8 cellular contexts compared by ENCODE assay signal in genomic region chr15:62067448-62068044, GRCh38. TPM values are rescaled to one million over a fixed set of nuclear protein-coding genes. Genes with fewer than 3 reads are reported as not detected.
DNase-seq lines count a peak whose midpoint lies in the region; ATAC-seq and TF ChIP-seq lines count a peak whose summit lies in the region.

No MANE protein-coding gene starts in this region.

- H3K27ac ChIP-seq in HCT116 (ENCODE audit: low read depth, low read length) (no peak overlapping the region), thymus (ENCODE audit: low read depth) (no peak overlapping the region)

- POLR2A ChIA-PET in HCT116 (lab: Charles Lee) (no interaction called here), WTC11 (lab: Charles Lee) (interaction anchor here (1.0 to 1.1 kb wide), 2 partner anchors 9 to 21 kb away, joined by 3 read pairs; no protein-coding TSS in a partner anchor)

- H3K36me3 ChIP-seq in HCT116 (ENCODE audit: control insufficient read depth in 1 of 2, insufficient read depth in 2 of 2, low read length in 2 of 2) (no peaks in the 10 kb centered on the region), mucosa of descending colon (ENCODE audit: low read depth) (no peaks in the 10 kb centered on the region), thymus (ENCODE audit: control insufficient read depth, insufficient read depth) (no peaks in the 10 kb centered on the region)

- peak overlapping the region; percentile 50 for H3K4me2 ChIP-seq in HCT116 (ENCODE audit: low read length)

- intact Hi-C loops in CD14-positive monocyte (cut with micrococcal nuclease) (no loop called here), HCT116 (cut with micrococcal nuclease) (no loop called here), mucosa of descending colon (cut with DNase I, micrococcal nuclease) (no loop called here)

- ATAC-seq in HCT116 (no peak), WTC11 (peak; percentile 60), mucosa of descending colon (peak; percentile 58), HG03196 (IDR thresholded peaks at IDR 0.05; ENCODE audit: unreplicated experiment) (no peak)
- ATAC-seq in effector memory CD8-positive, alpha-beta T cell (replicated peaks) = peak; percentile 73

- 3% methylated on average over 62 of the region's 62 CpGs for WGBS in thymus

- H3K36me3 Mint-ChIP-seq in CD14-positive monocyte (peaks cover 0 to 7% of the 10 kb centered on the region in 2 donors), WTC11 (no peaks in the 10 kb centered on the region)
- peaks cover 5% of the 10 kb centered on the region for H3K36me3 Mint-ChIP-seq in effector memory CD8-positive, alpha-beta T cell (ENCODE audit: insufficient read depth)

- no peak for TF ChIP-seq CTCF in CD14-positive monocyte (IDR thresholded peaks at IDR 0.05)
- no peak for TF ChIP-seq CTCF in HCT116 (IDR thresholded peaks at IDR 0.05 in 2 of 3, conservative IDR thresholded peaks at IDR 0.05 in 1 of 3; ENCODE audit: borderline replicate concordance in 1 of 3, insufficient read depth in 1 of 3, low read depth in 2 of 3, low read length in 2 of 3)
- no peak for TF ChIP-seq CTCF in WTC11 (IDR thresholded peaks at IDR 0.05)
- TF ChIP-seq CTCF in mucosa of descending colon (IDR thresholded peaks at IDR 0.05) = no peak

- no peaks in the 10 kb centered on the region for H3K9me2 ChIP-seq in HCT116 (ENCODE audit: insufficient read depth)

- H3K4me1 ChIP-seq in HCT116 (ENCODE audit: control insufficient read depth in 1 of 2, insufficient read depth in 2 of 2, low read length in 2 of 2) = peaks cover 16 to 28% of the 10 kb centered on the region in 2 experiments; a peak in 3 of 4 replicates
- peaks cover 17% of the 10 kb centered on the region for H3K4me1 ChIP-seq in mucosa of descending colon (ENCODE audit: low read depth)
- H3K4me1 ChIP-seq in thymus (ENCODE audit: control insufficient read depth, insufficient read depth, low read length) = peaks cover 5% of the 10 kb centered on the region

- H3K4me3 Mint-ChIP-seq in CD14-positive monocyte (peak overlapping the region; percentile 78 to 93), WTC11 (peak overlapping the region; percentile 75)
- peak overlapping the region; percentile 92 to 93 for H3K4me3 Mint-ChIP-seq in effector memory CD8-positive, alpha-beta T cell

- peaks cover 58 to 64% (median 59%) of the 10 kb centered on the region in 3 donors for H3K27me3 Mint-ChIP-seq in CD14-positive monocyte (ENCODE audit: low read depth in 3 of 3)
- peaks cover 64% of the 10 kb centered on the region for H3K27me3 Mint-ChIP-seq in WTC11 (ENCODE audit: low read depth)
- peaks cover 15 to 19% of the 10 kb centered on the region in 2 donors for H3K27me3 Mint-ChIP-seq in effector memory CD8-positive, alpha-beta T cell

- H3K4me1 Mint-ChIP-seq in CD14-positive monocyte (peaks cover 25% of the 10 kb centered on the region), WTC11 (peaks cover 16% of the 10 kb centered on the region)
- H3K4me1 Mint-ChIP-seq in effector memory CD8-positive, alpha-beta T cell (ENCODE audit: low read depth in 2 of 2) = peaks cover 15 to 18% of the 10 kb centered on the region in 2 donors

- H3K27me3 ChIP-seq in HCT116 (ENCODE audit: insufficient read depth, low read length) = no peaks in the 10 kb centered on the region
- H3K27me3 ChIP-seq in thymus (ENCODE audit: control insufficient read depth, insufficient read depth) = peaks cover 56% of the 10 kb centered on the region

- H3K9me3 Mint-ChIP-seq in CD14-positive monocyte = peaks cover 0 to 15% (median 4%) of the 10 kb centered on the region in 7 donors
- H3K9me3 Mint-ChIP-seq in WTC11 = no peaks in the 10 kb centered on the region
- H3K9me3 Mint-ChIP-seq in effector memory CD8-positive, alpha-beta T cell = no peaks in the 10 kb centered on the region

- no peak overlapping the region for H3K9ac ChIP-seq in HCT116 (ENCODE audit: low read length)

- H3K9me3 ChIP-seq in HCT116 (ENCODE audit: control insufficient read depth in 1 of 2, insufficient read depth in 1 of 2, low read depth in 1 of 2, low read length in 2 of 2) (no peaks in the 10 kb centered on the region), mucosa of descending colon (no peaks in the 10 kb centered on the region), thymus (ENCODE audit: control insufficient read depth) (no peaks in the 10 kb centered on the region)

- no peaks in the 10 kb centered on the region for H4K20me1 ChIP-seq in HCT116 (ENCODE audit: insufficient read depth)

- no peak for TF ChIP-seq RAD21 in HCT116 (IDR thresholded peaks at IDR 0.05; ENCODE audit: low read depth)

- BruUV-seq in HCT116 (replicated peaks; lab: Mats Ljungman, UMichigan) = no TSS peak

- RAD21 ChIA-PET in HCT116 (lab: Charles Lee; ENCODE audit: low non-redundant PET in 1 of 2, low total read pairs in 2 of 2, uncharacterized antibody in 2 of 2, unreplicated experiment in 2 of 2) = no interaction called here

- no peaks in the 10 kb centered on the region for H3K79me2 ChIP-seq in HCT116 (ENCODE audit: insufficient read depth, low read length)

- no peak for DNase-seq in CD14-positive monocyte (ENCODE audit: low spot score)
- DNase-seq in HCT116 (ENCODE audit: low read depth, low spot score) = no peak
- peak; percentile 51 for DNase-seq in WTC11 (ENCODE audit: low spot score)
- DNase-seq in effector memory CD8-positive, alpha-beta T cell = peak in 1 of 3 experiments; percentile 10
- DNase-seq in mucosa of descending colon = peak; percentile 28 to 63 (median 56)
- no peak for DNase-seq in AG08395 (ENCODE audit: low spot score)

- peak overlapping the region; percentile 12 for H2AFZ ChIP-seq in HCT116 (ENCODE audit: low read depth, low read length, poor library complexity, severe bottlenecking)

- peak overlapping the region in 1 of 2 experiments; percentile 11; a peak in 1 of 4 replicates for H3K4me3 ChIP-seq in HCT116 (replicated peaks in 1 of 2; ENCODE audit: low read depth in 1 of 2, low read length in 2 of 2)
- peak overlapping the region; percentile 25 for H3K4me3 ChIP-seq in mucosa of descending colon
- H3K4me3 ChIP-seq in thymus (ENCODE audit: low read length) = peak overlapping the region; percentile 49

- H3K27ac Mint-ChIP-seq in CD14-positive monocyte (no peak overlapping the region), WTC11 (peak overlapping the region; percentile 39; the same call in 1 of the 2 replicates)
- peak overlapping the region in 1 of 2 donors; percentile 86 for H3K27ac Mint-ChIP-seq in effector memory CD8-positive, alpha-beta T cell

- no peak for TF ChIP-seq POLR2A in HCT116 (IDR thresholded peaks at IDR 0.05; ENCODE audit: borderline replicate concordance, extremely low read depth, insufficient read depth, insufficient read length)

- CTCF ChIA-PET in HCT116 (lab: Charles Lee) (interaction anchor here (0.9 to 1.4 kb wide), 2 partner anchors 10 to 240 kb away, joined by 3 read pairs; no protein-coding TSS in a partner anchor), WTC11 (lab: Charles Lee) (interaction anchor here (1.0 to 1.6 kb wide), 6 partner anchors 75 to 271 kb away, joined by 3 to 12 read pairs (median 6); partner anchors contain the start of gene C2CD4B)

TF ChIP-seq in HCT116, 20 proteins besides CTCF, POLR2A, EP300 and RAD21 (continues in another document):
- TF ChIP-seq ZNF274 (IDR thresholded peaks at IDR 0.05; ENCODE audit: low read depth, low read length) (no peak), SRF (IDR thresholded peaks at IDR 0.05; ENCODE audit: low read depth) (no peak), POLR2AphosphoS5 (IDR thresholded peaks at IDR 0.05; ENCODE audit: low read depth, low read length) (no peak)

TF ChIP-seq in WTC11, 78 proteins besides CTCF, POLR2A, EP300 and RAD21:
- TF ChIP-seq ESRRA (CRISPR knock-in tag; IDR thresholded peaks at IDR 0.05; ENCODE audit: borderline replicate concordance) (0 out of 2 replicates have a peak, but pooled peaks have one; percentile 14), RORB (CRISPR knock-in tag; IDR thresholded peaks at IDR 0.05) (no peak), ZNF423 (CRISPR knock-in tag; IDR thresholded peaks at IDR 0.05) (no peak), CREB1 (CRISPR knock-in tag; IDR thresholded peaks at IDR 0.05) (no peak), PRRX2 (CRISPR knock-in tag; IDR thresholded peaks at IDR 0.05) (no peak), MAX (CRISPR knock-in tag; IDR thresholded peaks at IDR 0.05) (peak; percentile 47; the same call in 1 of the 2 replicates)

RNA-seq across cellular contexts. Expression of gene C2CD4A, which starts 0.8 kb away (rescaled TPM):
- polyA plus RNA-seq in CD14-positive monocyte (not detected), thymus (11.6 TPM)
- total RNA-seq in HCT116 (2021; ENCODE audit: unreplicated experiment) (not detected), WTC11 (2021) (0.32 to 0.42 TPM (median 0.41 TPM) in 3 replicates), mucosa of descending colon (1 to 10 TPM in 1 of 3 donors, under 1 TPM in 2; 0.28 to 1.9 (median 0.29) TPM)
- not detected in 2 replicates for polyA plus RNA-seq in HCT116 (2012)

RNA-seq across cellular contexts. Expression of gene VPS13C, which starts 7.3 kb away (rescaled TPM):
- 10 to 100 TPM; 12.0 to 18.4 TPM for polyA plus RNA-seq in CD14-positive monocyte
- total RNA-seq in HCT116 (2021; ENCODE audit: unreplicated experiment) = 18.6 TPM
- 4.1 and 5.0 TPM in 2 replicates for polyA plus RNA-seq in HCT116 (2012)
- 20.9 to 23.5 TPM (median 21.6 TPM) in 3 replicates for total RNA-seq in WTC11 (2021)
- 10 to 100 TPM; 51.0 to 76.1 (median 57.1) TPM for total RNA-seq in mucosa of descending colon
- 50.9 TPM for polyA plus RNA-seq in thymus

Comparison
In these comparisons a context has a peak if more than half of its experiments do, and no peak if none do; other contexts are left out.
1. DNase-seq: peak in WTC11 (single experiment) and mucosa of descending colon (3 of 3); none in CD14-positive monocyte (single experiment), HCT116 (single experiment) and AG08395 (single experiment).
2. ATAC-seq: peak in WTC11 (single experiment), effector memory CD8-positive, alpha-beta T cell (single experiment) and mucosa of descending colon (single experiment); none in HCT116 (single experiment) and HG03196 (single experiment).
3. Peak in every context shown above with its lines, with median percentiles within 50 percentile points of each other: H3K4me3 Mint-ChIP-seq.